ENCODE assay signal across 12 cellular contexts in genomic region chr14:29858299-29858698, GRCh38.
A peak's percentile ranks its signal among the peaks of the same experiment; 100 is the strongest.
DNase-seq lines count a peak whose midpoint lies in the region; ATAC-seq and TF ChIP-seq lines count a peak whose summit lies in the region.
"Had no signal": no experiment of that assay in that cellular context is flagged by ENCODE, and none has a peak within 500 bp of the region (broad histone marks: within the 10 kb centered on the region; RNA-seq: fewer than 3 reads in every experiment).

No MANE protein-coding gene starts in this region.

- ATAC-seq in GM18867 (IDR thresholded peaks at IDR 0.05; ENCODE audit: unreplicated experiment): peak; percentile 88
- ATAC-seq in GM21529 (IDR thresholded peaks at IDR 0.05; ENCODE audit: unreplicated experiment): peak; percentile 91
- peak; percentile 96 for ATAC-seq in HG03175 (IDR thresholded peaks at IDR 0.05; ENCODE audit: unreplicated experiment)

- H3K36me3 Mint-ChIP-seq in activated naive CD4-positive, alpha-beta T cell treated with anti-CD3 and anti-CD28 coated beads, Interleukin-2, amount 10 ng/mL, durations not matched to agents 7 days and 5 days: no peaks in the 10 kb centered on the region
- H3K36me3 Mint-ChIP-seq: neural progenitor cell had no signal

- H3K4me1 ChIP-seq in A673 (ENCODE audit: insufficient read depth, low read length, poor library complexity, severe bottlenecking) (no peaks in the 10 kb centered on the region), suprapubic skin (no peaks in the 10 kb centered on the region)
- H3K4me1 ChIP-seq: neural progenitor cell, vagina had no signal

- H3K4me3 Mint-ChIP-seq in activated naive CD4-positive, alpha-beta T cell treated with anti-CD3 and anti-CD28 coated beads, Interleukin-2, amount 10 ng/mL, durations not matched to agents 7 days and 5 days: no peak overlapping the region
- H3K4me3 Mint-ChIP-seq: neural progenitor cell had no signal

- H3K27me3 Mint-ChIP-seq in activated naive CD4-positive, alpha-beta T cell treated with anti-CD3 and anti-CD28 coated beads, Interleukin-2, amount 10 ng/mL, durations not matched to agents 7 days and 5 days: no peaks in the 10 kb centered on the region

- TF ChIP-seq POLR2A in suprapubic skin (IDR thresholded peaks at IDR 0.05): no peak

- H3K36me3 ChIP-seq in A673 (ENCODE audit: insufficient read depth, low read length, poor library complexity, severe bottlenecking) (no peaks in the 10 kb centered on the region), suprapubic skin (no peaks in the 10 kb centered on the region)
- H3K36me3 ChIP-seq: neural progenitor cell, vagina had no signal

- no peak for TF ChIP-seq EP300 in suprapubic skin (IDR thresholded peaks at IDR 0.05)

- H3K4me3 ChIP-seq in A673 (ENCODE audit: low read depth, low read length, poor library complexity, severe bottlenecking) (no peak overlapping the region), suprapubic skin (no peak overlapping the region)
- H3K4me3 ChIP-seq: neural progenitor cell, vagina had no signal

- POLR2A ChIA-PET in A673 (lab: Charles Lee; ENCODE audit: low non-redundant PET): no interaction called here

- CTCF ChIA-PET in activated naive CD4-positive, alpha-beta T cell treated with anti-CD3 and anti-CD28 coated beads, Interleukin-2, amount 10 ng/mL, durations not matched to agents 7 days and 5 days (lab: Charles Lee): no interaction called here
- CTCF ChIA-PET in A673 (lab: Charles Lee): no interaction called here

- H3K27ac ChIP-seq in A673 (ENCODE audit: low read depth, low read length, poor library complexity, severe bottlenecking) (no peak overlapping the region), suprapubic skin (no peak overlapping the region)
- H3K27ac ChIP-seq: neural progenitor cell, vagina had no signal

- TF ChIP-seq CTCF in A673 (conservative IDR thresholded peaks at IDR 0.05; ENCODE audit: low read depth, low read length): no peak
- no peak for TF ChIP-seq CTCF in suprapubic skin (IDR thresholded peaks at IDR 0.05)

- no peak overlapping the region for H3K27ac Mint-ChIP-seq in activated naive CD4-positive, alpha-beta T cell treated with anti-CD3 and anti-CD28 coated beads, Interleukin-2, amount 10 ng/mL, durations not matched to agents 7 days and 5 days
- H3K27ac Mint-ChIP-seq: neural progenitor cell had no signal

- peaks cover 17% of the 10 kb centered on the region for H3K9me3 Mint-ChIP-seq in activated naive CD4-positive, alpha-beta T cell treated with anti-CD3 and anti-CD28 coated beads, Interleukin-2, amount 10 ng/mL, durations not matched to agents 7 days and 5 days

- H3K27me3 ChIP-seq in A673 (replicated peaks; ENCODE audit: insufficient read depth, low read depth, low read length, poor library complexity) (no peaks in the 10 kb centered on the region), suprapubic skin (no peaks in the 10 kb centered on the region)
- H3K27me3 ChIP-seq: neural progenitor cell, vagina had no signal

- no peaks in the 10 kb centered on the region for H3K4me1 Mint-ChIP-seq in activated naive CD4-positive, alpha-beta T cell treated with anti-CD3 and anti-CD28 coated beads, Interleukin-2, amount 10 ng/mL, durations not matched to agents 7 days and 5 days
- H3K4me1 Mint-ChIP-seq: neural progenitor cell had no signal

- intact Hi-C loops in A673 (cut with micrococcal nuclease; ENCODE audit: unreplicated experiment): no loop called here

- H3K9me3 ChIP-seq in A673 (ENCODE audit: low read depth, low read length, poor library complexity, severe bottlenecking) (peaks cover 6% of the 10 kb centered on the region), suprapubic skin (no peaks in the 10 kb centered on the region)
- H3K9me3 ChIP-seq: vagina had no signal

- DNase-seq in SKM-1 (lab: John Stamatoyannopoulos, UW; ENCODE audit: unreplicated experiment) (peak; percentile 2), GDM1 (lab: John Stamatoyannopoulos, UW) (no peak), A673 (ENCODE audit: low spot score) (no peak), suprapubic skin (ENCODE audit: low spot score in 2 of 2) (no peak)
- DNase-seq in activated naive CD4-positive, alpha-beta T cell treated with anti-CD3 and anti-CD28 coated beads, Interleukin-2, amount 10 ng/mL, durations not matched to agents 7 days and 5 days: no peak
- DNase-seq: DMS153, NCI-H2029 had no signal

- WGBS in suprapubic skin: 67% methylated on average over 3 of the region's 3 CpGs

- no TSS peak for BruUV-seq in A673 (replicated peaks; lab: Mats Ljungman, UMichigan)
